Comparison of ENCODE assay signal across 24 cellular contexts in genomic region chr5:80573062-80573461, GRCh38. TPM values are rescaled to one million over a fixed set of nuclear protein-coding genes. Genes with fewer than 3 reads are reported as not detected.
DNase-seq lines count a peak whose midpoint lies in the region; FAIRE-seq and TF ChIP-seq lines count a peak whose summit lies in the region.
"Had no signal": no experiment of that assay in that cellular context is flagged by ENCODE, and none has a peak within 500 bp of the region (broad histone marks: within the 10 kb centered on the region; RNA-seq: fewer than 3 reads in every experiment).

No MANE protein-coding gene starts in this region.

- no peak for TF ChIP-seq RAD21 in H1 (IDR thresholded peaks at IDR 0.05 in 1 of 2, conservative IDR thresholded peaks at IDR 0.05 in 1 of 2; ENCODE audit: low read depth in 2 of 2, low read length in 2 of 2)

- peaks cover 13% of the 10 kb centered on the region; the same call in 1 of the 2 replicates for H3K23me2 ChIP-seq in H1 (ENCODE audit: low read depth, low read length)

- H4K8ac ChIP-seq in H1 (ENCODE audit: extremely low read depth, insufficient read depth, low read length): no peak overlapping the region

- DNase-seq in NCI-H748 (lab: John Stamatoyannopoulos, UW; ENCODE audit: unreplicated experiment) (peak; percentile 36), NCI-H748 treated with DMSO at 0.1 percent for 48 hours (lab: John Stamatoyannopoulos, UW) (no peak), H1 (ENCODE audit: low read depth in 1 of 2, low spot score in 2 of 2) (no peak), osteocyte (ENCODE audit: extremely low spot score, unreplicated experiment) (peak; percentile 53), NCI-H69 (lab: John Stamatoyannopoulos, UW) (no peak), MM.1S (no peak)
- DNase-seq: ACHN; AML-193; BE2C; CD4-positive, alpha-beta T cell; CD8-positive, alpha-beta memory T cell; DMS 273 treated with DMSO at 0.1 percent for 48 hours; DMS79; EL; GDM1; GM23248 had no signal

- H3K27ac ChIP-seq in H1 (ENCODE audit: low read depth, low read length): no peak overlapping the region
- H3K27ac ChIP-seq in MM.1S (ENCODE audit: low read length): no peak overlapping the region
- H3K27ac ChIP-seq: 22Rv1; A549; BLaER1 treated with 17β-estradiol and CSF1 and Interleukin-3, amounts not matched to agents 10 nM and 100 nM; GM23248 had no signal

- no peak overlapping the region for H4K5ac ChIP-seq in H1 (ENCODE audit: insufficient read length, low read depth, low read length)

- H3K27me3 ChIP-seq in H1 (replicated peaks in 1 of 4; ENCODE audit: control insufficient read depth in 3 of 4, extremely low read depth in 1 of 4, insufficient read depth in 3 of 4, low read length in 3 of 4): peaks cover 16 to 26% (median 21%) of the 10 kb centered on the region in 4 experiments
- peaks cover 10% of the 10 kb centered on the region for H3K27me3 ChIP-seq in MM.1S (replicated peaks; ENCODE audit: insufficient read depth, low read length)

- H3K9ac ChIP-seq in H1 (replicated peaks in 1 of 4; ENCODE audit: extremely low read depth in 1 of 4, low read depth in 3 of 4, low read length in 3 of 4) (no peak overlapping the region), MM.1S (ENCODE audit: low read length) (no peak overlapping the region)
- H3K9ac ChIP-seq: BLaER1 treated with 17β-estradiol and CSF1 and Interleukin-3, amounts not matched to agents 10 nM and 100 nM; GM23248 had no signal

- no peaks in the 10 kb centered on the region for H3K9me2 ChIP-seq in MM.1S (replicated peaks; ENCODE audit: insufficient read depth, low read length)

- H3K4me2 ChIP-seq in H1 (ENCODE audit: insufficient read depth in 1 of 2, low read depth in 2 of 2, low read length in 2 of 2) (no peak overlapping the region), MM.1S (ENCODE audit: low read depth, low read length) (no peak overlapping the region)
- H3K4me2 ChIP-seq: A549; BLaER1 treated with 17β-estradiol and CSF1 and Interleukin-3, amounts not matched to agents 10 nM and 100 nM had no signal

- no peaks in the 10 kb centered on the region for H3K9me3 ChIP-seq in H1 (ENCODE audit: insufficient read depth in 2 of 2, low read depth in 1 of 2, low read length in 1 of 2)
- H3K9me3 ChIP-seq in MM.1S (replicated peaks; ENCODE audit: insufficient read depth, low read length): no peaks in the 10 kb centered on the region
- H3K9me3 ChIP-seq: A549, BE2C, HAP-1 had no signal

- no peak overlapping the region for H2AFZ ChIP-seq in H1 (ENCODE audit: low read length)
- H2AFZ ChIP-seq in MM.1S (ENCODE audit: low read length): no peak overlapping the region
- H2AFZ ChIP-seq: GM23248 had no signal

- H3K4me1 ChIP-seq in H1 (replicated peaks in 1 of 4; ENCODE audit: control insufficient read depth in 3 of 4, insufficient read depth in 4 of 4, low read length in 3 of 4) (peaks cover 0 to 4% (median 0%) of the 10 kb centered on the region in 4 experiments; a peak in 2 of 7 replicates), MM.1S (ENCODE audit: low read length) (no peaks in the 10 kb centered on the region)
- H3K4me1 ChIP-seq: BE2C, HAP-1 had no signal

- H4K91ac ChIP-seq in H1 (replicated peaks; ENCODE audit: insufficient read length, low read length): no peak overlapping the region

- H3K27ac Mint-ChIP-seq in osteocyte (ENCODE audit: unreplicated experiment): no peak overlapping the region
- H3K27ac Mint-ChIP-seq: CD4-positive, alpha-beta T cell; CD8-positive, alpha-beta memory T cell had no signal

- H2BK5ac ChIP-seq in H1 (ENCODE audit: low read depth, low read length): no peak overlapping the region

- H3K14ac ChIP-seq in H1 (ENCODE audit: insufficient read length): no peak overlapping the region

- H3K4me1 Mint-ChIP-seq in osteocyte (ENCODE audit: unreplicated experiment): peaks cover 6% of the 10 kb centered on the region

- TF ChIP-seq EP300 in H1 (IDR thresholded peaks at IDR 0.05; ENCODE audit: borderline replicate concordance in 1 of 2, low read depth in 2 of 2, low read length in 2 of 2): no peak

- H3K9me3 Mint-ChIP-seq in osteocyte (ENCODE audit: unreplicated experiment): no peaks in the 10 kb centered on the region
- H3K9me3 Mint-ChIP-seq: CD4-positive, alpha-beta T cell had no signal

- POLR2A ChIA-PET in H1 (lab: Charles Lee; ENCODE audit: partially characterized antibody): interaction anchor here (1.6 kb wide), 1 partner anchor 85 kb away, joined by 3 read pairs; no protein-coding TSS in a partner anchor

- H2BK15ac ChIP-seq in H1 (ENCODE audit: low read length): no peak overlapping the region; the same call in 1 of the 2 replicates

- no peak overlapping the region for H3K56ac ChIP-seq in H1 (replicated peaks; ENCODE audit: insufficient read length, low read depth, low read length)

- H3K18ac ChIP-seq in H1 (ENCODE audit: extremely low read depth, low read length): no peak overlapping the region

- FAIRE-seq in H1 (lab: Jason Lieb, UNC): no peak
- FAIRE-seq: A549, D721Med, GM12878, GM19239, H54 had no signal

- H4K20me1 ChIP-seq in H1 (replicated peaks in 1 of 2; ENCODE audit: control insufficient read depth in 1 of 2, insufficient read depth in 2 of 2, low read length in 2 of 2) (no peaks in the 10 kb centered on the region), MM.1S (ENCODE audit: insufficient read depth, low read length) (no peaks in the 10 kb centered on the region)
- H4K20me1 ChIP-seq: BLaER1 treated with 17β-estradiol and CSF1 and Interleukin-3, amounts not matched to agents 10 nM and 100 nM had no signal

- H2AK5ac ChIP-seq in H1 (ENCODE audit: low read depth, low read length): 0 out of 2 replicates have a peak overlapping the region, but pooled peaks have one; percentile 29

- no peak overlapping the region for H3K4me3 Mint-ChIP-seq in osteocyte (ENCODE audit: unreplicated experiment)
- H3K4me3 Mint-ChIP-seq: CD4-positive, alpha-beta T cell; CD8-positive, alpha-beta memory T cell had no signal

- no peaks in the 10 kb centered on the region for H3K79me2 ChIP-seq in H1 (ENCODE audit: control insufficient read depth in 1 of 2, insufficient read depth in 2 of 2, low read length in 2 of 2)
- no peaks in the 10 kb centered on the region for H3K79me2 ChIP-seq in MM.1S (ENCODE audit: low read length)

- H3K27me3 Mint-ChIP-seq in osteocyte (ENCODE audit: unreplicated experiment): peaks cover 81% of the 10 kb centered on the region

- CTCF ChIA-PET in H1 (lab: Charles Lee; ENCODE audit: partially characterized antibody): interaction anchor here (1.0 kb wide), 1 partner anchor 15 kb away, joined by 3 read pairs; no protein-coding TSS in a partner anchor

- no peak overlapping the region for H3K23ac ChIP-seq in H1 (ENCODE audit: insufficient read length)

- no peak overlapping the region for H2BK20ac ChIP-seq in H1 (ENCODE audit: low read length)

- no peak overlapping the region for H3K4ac ChIP-seq in H1 (replicated peaks; ENCODE audit: insufficient read length, low read depth, low read length)

- H3K36me3 ChIP-seq in H1 (ENCODE audit: control insufficient read depth in 2 of 4, insufficient read depth in 4 of 4, low read length in 3 of 4): no peaks in the 10 kb centered on the region
- H3K36me3 ChIP-seq in MM.1S (replicated peaks; ENCODE audit: insufficient read depth, low read length): no peaks in the 10 kb centered on the region
- H3K36me3 ChIP-seq: BE2C; BLaER1 treated with 17β-estradiol and CSF1 and Interleukin-3, amounts not matched to agents 10 nM and 100 nM; HAP-1 had no signal

- no peaks in the 10 kb centered on the region for H3F3A ChIP-seq in MM.1S (ENCODE audit: insufficient read depth, low read length)

- TF ChIP-seq POLR2A in H1 (IDR thresholded peaks at IDR 0.05; ENCODE audit: control extremely low read depth in 1 of 2, low read depth in 2 of 2, low read length in 2 of 2): no peak

- H3K36me3 Mint-ChIP-seq in osteocyte (ENCODE audit: unreplicated experiment): peaks cover 3% of the 10 kb centered on the region
- H3K36me3 Mint-ChIP-seq: CD8-positive, alpha-beta memory T cell had no signal

- H3K4me3 ChIP-seq in H1 (ENCODE audit: extremely low read depth in 1 of 4, insufficient read depth in 2 of 4, low read depth in 3 of 4, low read length in 4 of 4) (no peak overlapping the region), MM.1S (ENCODE audit: low read length) (no peak overlapping the region)
- H3K4me3 ChIP-seq: A549; BLaER1 treated with 17β-estradiol and CSF1 and Interleukin-3, amounts not matched to agents 10 nM and 100 nM; GM12878; GM23248; HAP-1 had no signal

- TF ChIP-seq CTCF in H1 (IDR thresholded peaks at IDR 0.05; ENCODE audit: control extremely low read depth in 1 of 3, insufficient read depth in 1 of 3, low read depth in 1 of 3, low read length in 3 of 3) (no peak), osteocyte (IDR thresholded peaks at IDR 0.05) (no peak), MM.1S (IDR thresholded peaks at IDR 0.05; ENCODE audit: low read length) (no peak)

- no peaks in the 10 kb centered on the region for H3K79me1 ChIP-seq in H1 (ENCODE audit: low read depth, low read length)

- H2BK12ac ChIP-seq in H1 (ENCODE audit: low read depth, low read length): no peak overlapping the region

- no peak overlapping the region for H2BK120ac ChIP-seq in H1 (replicated peaks; ENCODE audit: low read depth, low read length)

- WGBS in H1 (ENCODE audit: extremely low coverage in 1 of 2, insufficient coverage in 1 of 2, insufficient read length in 1 of 2, insufficient replicate concordance in 2 of 2, low coverage in 1 of 2, low lambda C conversion rate in 2 of 2, missing lambda C conversion rate in 1 of 2), 2 experiments: 87% methylated on average over 3 of the region's 3 CpGs; no CpG with 5 or more reads in 1 of the 2 experiments

TF ChIP-seq in H1, 55 proteins besides CTCF, POLR2A, EP300 and RAD21:
- TF ChIP-seq HDAC6 (IDR thresholded peaks at IDR 0.05; ENCODE audit: low read depth, low read length) (no peak), CREB1 (IDR thresholded peaks at IDR 0.05) (no peak)
TF ChIP-seq in H1: peak in this region for 0.

RNA-seq across cellular contexts. Expression of gene ANKRD34B, which starts 3.0 kb away (rescaled TPM):
- total RNA-seq in H1 (2021; fragmentation: NEBNext Ultra II Directional; extraction: Animal tissue kit (Norgen Biotek cat#: 25700)): 5.3 and 6.3 TPM in 2 replicates
- polyA plus RNA-seq in H1 (2011; rRNA removed): 0.91 and 1.5 TPM in 2 replicates
- polyA plus RNA-seq in H1 (2011; cell fraction: cytosol; rRNA removed): 2.4 TPM
- polyA plus RNA-seq in H1 (2011; cell fraction: nucleus; rRNA removed): 2.6 TPM
- polyA plus RNA-seq in H1 (2012, experiment 1 of 2): 1.6 to 3.2 TPM (median 2.4 TPM) in 4 replicates
- 0.34 TPM for polyA plus RNA-seq in H1 (2012, experiment 2 of 2)
- 2.9 TPM for polyA plus RNA-seq in H1 (2013, experiment 1 of 2)
- polyA plus RNA-seq in H1 (2013, experiment 2 of 2): 2.5 TPM
- polyA minus RNA-seq in H1 (2011; rRNA and poly(A)+ RNA removed): 2.3 and 3.0 TPM in 2 replicates
- 1.6 TPM for polyA minus RNA-seq in H1 (2011; cell fraction: cytosol; rRNA and poly(A)+ RNA removed)
- polyA minus RNA-seq in H1 (2011; cell fraction: nucleus; rRNA and poly(A)+ RNA removed): 4.8 TPM
- not detected in 2 replicates for total RNA-seq in osteocyte
- total RNA-seq: CD4-positive, alpha-beta T cell; CD8-positive, alpha-beta memory T cell; GM23248 had no signal
- polyA plus RNA-seq: CD8-positive, alpha-beta memory T cell; GM12878; GM23248 had no signal

Comparison
In these comparisons a context has a peak if more than half of its experiments do, and no peak if none do; other contexts are left out.
1. DNase-seq: peak in NCI-H748 (single experiment) and osteocyte (single experiment); none in NCI-H748 treated with DMSO at 0.1 percent for 48 hours (single experiment), H1 (0 of 2), NCI-H69 (single experiment) and MM.1S (single experiment).